10 cellular contexts compared by ENCODE assay signal in the genomic region with DNA sequence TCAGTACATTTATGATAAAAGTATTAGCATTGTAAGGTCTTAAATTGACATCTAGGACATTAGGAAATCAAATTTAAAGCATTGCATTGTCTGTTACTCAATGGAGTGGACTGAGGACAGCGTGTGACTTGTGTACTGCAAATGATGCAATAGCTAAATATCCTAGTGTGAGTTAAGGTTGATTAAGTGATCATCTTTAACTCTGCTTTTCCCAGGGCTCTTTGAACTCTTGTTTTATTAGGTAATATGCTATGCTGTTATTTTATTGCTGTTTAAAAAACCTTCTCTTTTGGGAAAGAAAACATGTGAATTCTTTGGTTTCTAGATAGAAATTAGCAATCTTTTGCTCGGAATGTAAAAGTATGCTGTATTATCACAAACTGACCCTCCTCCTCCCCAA. TPM values are rescaled to one million over a fixed set of nuclear protein-coding genes. Genes with fewer than 3 reads are reported as not detected.
A peak's percentile ranks its signal among the peaks of the same experiment; 100 is the strongest.
DNase-seq lines count a peak whose midpoint lies in the region; ATAC-seq and TF ChIP-seq lines count a peak whose summit lies in the region.
"Had no signal": no experiment of that assay in that cellular context is flagged by ENCODE, and none has a peak within 500 bp of the region (broad histone marks: within the 10 kb centered on the region; RNA-seq: fewer than 3 reads in every experiment).

No MANE protein-coding gene starts in this region.

- DNase-seq in DMS79 treated with DMSO at 0.1 percent for 48 hours (lab: John Stamatoyannopoulos, UW) (peak; percentile 42), DMS79 (lab: John Stamatoyannopoulos, UW) (no peak), right lobe of liver (peak in 1 of 3 donors; percentile 65), tibial artery (no peak), NCI-H2081 treated with DMSO at 0.1 percent for 48 hours (lab: John Stamatoyannopoulos, UW) (no peak)
- no peak for DNase-seq in stimulated activated naive CD8-positive, alpha-beta T cell treated with anti-CD3 and anti-CD28 coated beads, Interleukin-15, Interleukin-2, amounts not matched to agents 100 U/mL and 50 U/mL, for 24 hours
- DNase-seq: naive B cell, NCI-H2081 had no signal

- no peak for TF ChIP-seq POLR2A in right lobe of liver (IDR thresholded peaks at IDR 0.05)

- TF ChIP-seq CTCF in right lobe of liver (IDR thresholded peaks at IDR 0.05): no peak
- TF ChIP-seq CTCF in tibial artery (IDR thresholded peaks at IDR 0.05): no peak

- ATAC-seq in right lobe of liver (peak; percentile 54 to 75 (median 66)), HG02885 (IDR thresholded peaks at IDR 0.05; ENCODE audit: poor library complexity, unreplicated experiment) (no peak)
- ATAC-seq in stimulated activated naive CD8-positive, alpha-beta T cell treated with anti-CD3 and anti-CD28 coated beads, Interleukin-15, Interleukin-2, amounts not matched to agents 100 U/mL and 50 U/mL, for 24 hours: no peak

- H3K27ac ChIP-seq in right lobe of liver (peak overlapping the region; percentile 51 to 85 (median 62)), tibial artery (peak overlapping the region; percentile 35 to 46)

- H3K36me3 ChIP-seq in endocrine pancreas (ENCODE audit: control insufficient read depth, insufficient read depth, low read length) (no peaks in the 10 kb centered on the region), right lobe of liver (no peaks in the 10 kb centered on the region), tibial artery (no peaks in the 10 kb centered on the region)

- peak overlapping the region; percentile 41 for H3K4me3 ChIP-seq in endocrine pancreas (ENCODE audit: control insufficient read depth, insufficient read depth, low read length)
- peak overlapping the region in 1 of 3 donors; percentile 6 for H3K4me3 ChIP-seq in right lobe of liver
- H3K4me3 ChIP-seq in tibial artery: peak overlapping the region in 1 of 2 donors; percentile 27

- H3K9me3 ChIP-seq in endocrine pancreas (ENCODE audit: control insufficient read depth, low read length) (no peaks in the 10 kb centered on the region), right lobe of liver (no peaks in the 10 kb centered on the region), tibial artery (no peaks in the 10 kb centered on the region)

- intact Hi-C loops in right lobe of liver (cut with DNase I): no loop called here
- intact Hi-C loops in tibial artery (cut with DNase I; ENCODE audit: low total_unique reads): no loop called here

- no peak overlapping the region for H3K9ac ChIP-seq in endocrine pancreas (ENCODE audit: control insufficient read depth, insufficient read depth, low read length)

- 5% methylated on average over 2 of the region's 2 CpGs for WGBS in right lobe of liver (ENCODE audit: insufficient coverage, low coverage, low lambda C conversion rate, missing lambda C conversion rate)

- peaks cover 32% of the 10 kb centered on the region for H3K4me1 ChIP-seq in endocrine pancreas (ENCODE audit: control insufficient read depth, insufficient read depth, low read length)
- H3K4me1 ChIP-seq in right lobe of liver: peaks cover 0 to 88% (median 29%) of the 10 kb centered on the region in 4 donors
- H3K4me1 ChIP-seq in tibial artery: peaks cover 0 to 92% (median 26%) of the 10 kb centered on the region in 4 donors

- H3K27me3 ChIP-seq in endocrine pancreas (ENCODE audit: control insufficient read depth, insufficient read depth, low read length) (no peaks in the 10 kb centered on the region), right lobe of liver (no peaks in the 10 kb centered on the region), tibial artery (no peaks in the 10 kb centered on the region)

RNA-seq across cellular contexts. Expression of gene NFIA, which starts 38.6 kb away (rescaled TPM):
- 10 to 100 TPM; 36.7 to 97.2 (median 57.9) TPM for total RNA-seq in right lobe of liver

Comparison
In these comparisons a context has a peak if more than half of its experiments do, and no peak if none do; other contexts are left out.
1. ATAC-seq: peak in right lobe of liver (4 of 4); none in stimulated activated naive CD8-positive, alpha-beta T cell treated with anti-CD3 and anti-CD28 coated beads, Interleukin-15, Interleukin-2, amounts not matched to agents 100 U/mL and 50 U/mL, for 24 hours (single experiment) and HG02885 (single experiment).